ENCODE assay signal across 16 cellular contexts in the genomic region with DNA sequence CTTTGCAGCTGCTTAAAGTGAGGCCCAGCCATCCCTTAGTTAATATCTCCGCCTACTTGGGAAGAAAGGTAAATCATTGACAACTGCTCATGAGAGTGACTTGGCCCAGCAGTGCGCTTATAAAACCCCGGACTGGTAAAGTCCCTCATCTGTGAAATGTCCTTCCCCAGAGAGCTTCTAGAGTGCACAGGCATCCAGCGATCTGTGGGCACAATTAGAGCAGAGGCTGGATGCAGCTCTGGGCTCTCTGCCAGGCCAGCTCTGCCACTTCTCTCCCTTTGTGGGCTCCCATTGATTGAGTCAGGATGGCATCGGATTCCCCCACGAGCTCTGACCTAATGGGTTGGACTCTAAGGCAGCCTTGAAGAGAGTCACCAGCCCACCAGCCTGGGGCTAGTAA.
DNase-seq lines count a peak whose midpoint lies in the region; ATAC-seq, FAIRE-seq and TF ChIP-seq lines count a peak whose summit lies in the region.
"Had no signal": no experiment of that assay in that cellular context is flagged by ENCODE, and none has a peak within 500 bp of the region (broad histone marks: within the 10 kb centered on the region; RNA-seq: fewer than 3 reads in every experiment).

No MANE protein-coding gene starts in this region.

- peaks cover 6% of the 10 kb centered on the region for H3K9me3 Mint-ChIP-seq in CD4-positive, alpha-beta T cell

- H3K27me3 ChIP-seq in HepG2 (ENCODE audit: control insufficient read depth in 1 of 2, insufficient read depth in 2 of 2, low read length in 2 of 2) = peaks cover 0 to 31% of the 10 kb centered on the region in 2 experiments; a peak in 2 of 5 replicates
- H3K27me3 ChIP-seq in CD4-positive, alpha-beta T cell (ENCODE audit: control insufficient read depth, insufficient read depth, low read length) = peaks cover 16% of the 10 kb centered on the region
- no peaks in the 10 kb centered on the region for H3K27me3 ChIP-seq in testis

- DNase-seq in ACHN = peak; percentile 91
- DNase-seq in H4 (ENCODE audit: low spot score) = peak; percentile 48
- peak; percentile 69 for DNase-seq in RCC 7860 (ENCODE audit: low spot score)
- peak; percentile 6 for DNase-seq in HepG2 (ENCODE audit: low spot score)
- no peak for DNase-seq in CD4-positive, alpha-beta T cell
- no peak for DNase-seq in testis
- DNase-seq in OCI-M1 (lab: John Stamatoyannopoulos, UW) = no peak
- DNase-seq: activated T-cell treated with anti-CD3 and anti-CD28 coated beads, Interleukin-2, amount 50 U/mL, for 48 hours; gastrocnemius medialis; left ventricle myocardium inferior; NCI-H226; SJCRH30; stimulated activated CD4-positive, alpha-beta T cell treated with anti-CD3 and anti-CD28 coated beads, Interleukin-1b, Interleukin-23, amount 100 ng/mL, for 48 hours; stimulated activated naive CD4-positive, alpha-beta T cell treated with Interleukin-2 at 50 U/mL for 16 hours had no signal

- TF ChIP-seq POLR2A in HepG2 (IDR thresholded peaks at IDR 0.05; ENCODE audit: insufficient read depth in 1 of 2, low read depth in 2 of 2, low read length in 2 of 2) (no peak), testis (IDR thresholded peaks at IDR 0.05) (no peak)

- H3K4me2 ChIP-seq in HepG2 (ENCODE audit: low read depth, low read length) = no peak overlapping the region

- TF ChIP-seq RAD21 in HepG2 (CRISPR knock-in tag; IDR thresholded peaks at IDR 0.05) = no peak

- H3K4me3 Mint-ChIP-seq in CD4-positive, alpha-beta T cell = no peak overlapping the region

- H3K4me1 Mint-ChIP-seq in CD4-positive, alpha-beta T cell (ENCODE audit: low read depth) = no peaks in the 10 kb centered on the region

- CTCF ChIA-PET in HepG2 (lab: Yijun Ruan, JAX; ENCODE audit: low intra/inter-chr PET ratio, low total read pairs) = no interaction called here
- CTCF ChIA-PET in CD4-positive, alpha-beta T cell (lab: Charles Lee) = no interaction called here

- H3K36me3 ChIP-seq in HepG2 (replicated peaks in 1 of 2; ENCODE audit: control insufficient read depth in 1 of 2, insufficient read depth in 2 of 2, low read length in 2 of 2) = no peaks in the 10 kb centered on the region
- no peaks in the 10 kb centered on the region for H3K36me3 ChIP-seq in testis (ENCODE audit: low read depth, missing control alignments)
- H3K36me3 ChIP-seq: gastrocnemius medialis, left ventricle myocardium inferior, SJCRH30 had no signal

- 8% methylated on average over 4 of the region's 6 CpGs for WGBS in HepG2 (ENCODE audit: low lambda C conversion rate)
- 53 to 80% methylated on average over 1 to 6 of the region's 6 CpGs for WGBS in testis, 2 donors

- intact Hi-C loops in HepG2 (cut with micrococcal nuclease; ENCODE audit: unreplicated experiment) = no loop called here
- intact Hi-C loops in CD4-positive, alpha-beta T cell (cut with DNase I, micrococcal nuclease) = no loop called here
- intact Hi-C loops in testis (cut with DNase I; ENCODE audit: low total_unique reads) = no loop called here

- in situ Hi-C loops in ACHN (cut with HindIII; ENCODE audit: low pct_ligation_motif_present, low pct_unique_long_range_greater_than_20kb, low sequenced_read_pairs) = no loop called here
- in situ Hi-C loops in HepG2 (cut with HindIII; ENCODE audit: extremely low pct_ligation_motif_present, low pct_unique_long_range_greater_than_20kb) = no loop called here

- H3K27ac ChIP-seq in HepG2 (ENCODE audit: extremely low read length, insufficient read depth, low read length) (no peak overlapping the region), testis (no peak overlapping the region)
- no peak overlapping the region for H3K27ac ChIP-seq in CD4-positive, alpha-beta T cell (ENCODE audit: low read depth, low read length)
- H3K27ac ChIP-seq: gastrocnemius medialis, left ventricle myocardium inferior, SJCRH30 had no signal

- H4K20me1 ChIP-seq in HepG2 (ENCODE audit: insufficient read depth, low read length) = no peaks in the 10 kb centered on the region

- no peak overlapping the region for H3K9ac ChIP-seq in HepG2 (ENCODE audit: insufficient read depth, low read depth, low read length)

- H3K27me3 Mint-ChIP-seq in CD4-positive, alpha-beta T cell = peaks cover 59% of the 10 kb centered on the region

- TF ChIP-seq CTCF in HepG2 (CRISPR knock-in tag; IDR thresholded peaks at IDR 0.05) = no peak
- no peak for TF ChIP-seq CTCF in CD4-positive, alpha-beta T cell (IDR thresholded peaks at IDR 0.05)
- TF ChIP-seq CTCF in testis (IDR thresholded peaks at IDR 0.05) = no peak

- no peak overlapping the region for H3K4me3 ChIP-seq in HepG2 (replicated peaks in 1 of 3; ENCODE audit: insufficient read depth in 1 of 3, low read depth in 2 of 3, low read length in 3 of 3)
- no peak overlapping the region for H3K4me3 ChIP-seq in testis
- H3K4me3 ChIP-seq: gastrocnemius medialis, left ventricle myocardium inferior, SJCRH30 had no signal

- H3K36me3 Mint-ChIP-seq in CD4-positive, alpha-beta T cell (ENCODE audit: low read depth) = no peaks in the 10 kb centered on the region

- TF ChIP-seq EP300 in HepG2 (IDR thresholded peaks at IDR 0.05; ENCODE audit: low read depth in 2 of 2, low read length in 2 of 2) (no peak), HepG2 (CRISPR knock-in tag; IDR thresholded peaks at IDR 0.05; ENCODE audit: borderline replicate concordance) (no peak)

- H2AFZ ChIP-seq in HepG2 (ENCODE audit: low read length) = no peak overlapping the region

- H3K9me3 ChIP-seq in HepG2 (ENCODE audit: low read length) (no peaks in the 10 kb centered on the region), testis (no peaks in the 10 kb centered on the region)
- H3K9me3 ChIP-seq in CD4-positive, alpha-beta T cell (ENCODE audit: control insufficient read depth, low read length) = peaks cover 5% of the 10 kb centered on the region
- H3K9me3 ChIP-seq: gastrocnemius medialis, SJCRH30 had no signal

- H3K27ac Mint-ChIP-seq in CD4-positive, alpha-beta T cell = no peak overlapping the region

- POLR2A ChIA-PET in HepG2 (lab: Yijun Ruan, JAX) = no interaction called here
- POLR2A ChIA-PET in CD4-positive, alpha-beta T cell (lab: Charles Lee) = no interaction called here

- no TSS peak for BruUV-seq in HepG2 (replicated peaks; lab: Mats Ljungman, UMichigan)

- H3K4me1 ChIP-seq in HepG2 (ENCODE audit: insufficient read depth, low read length) = no peaks in the 10 kb centered on the region
- H3K4me1 ChIP-seq in testis = no peaks in the 10 kb centered on the region
- H3K4me1 ChIP-seq: gastrocnemius medialis, left ventricle myocardium inferior, SJCRH30 had no signal

- FAIRE-seq in RCC 7860 (lab: Jason Lieb, UNC) = peak; percentile 74
- no peak for FAIRE-seq in HepG2 (lab: Jason Lieb, UNC)

- no peaks in the 10 kb centered on the region for H3K79me2 ChIP-seq in HepG2 (ENCODE audit: insufficient read depth, low read length)

- ATAC-seq in HepG2 = peak; percentile 55
- ATAC-seq in GM18873 (IDR thresholded peaks at IDR 0.05; ENCODE audit: low FRiP score, unreplicated experiment) = no peak
- ATAC-seq in CD4-positive, alpha-beta T cell (ENCODE audit: poor library complexity) = no peak
- ATAC-seq: gastrocnemius medialis, HCT116 had no signal

TF ChIP-seq in HepG2, 621 proteins besides CTCF, POLR2A, EP300 and RAD21:
- no peak for TF ChIP-seq FOSL1 (CRISPR knock-in tag; IDR thresholded peaks at IDR 0.05; ENCODE audit: borderline replicate concordance)
- TF ChIP-seq, protein P1, sequence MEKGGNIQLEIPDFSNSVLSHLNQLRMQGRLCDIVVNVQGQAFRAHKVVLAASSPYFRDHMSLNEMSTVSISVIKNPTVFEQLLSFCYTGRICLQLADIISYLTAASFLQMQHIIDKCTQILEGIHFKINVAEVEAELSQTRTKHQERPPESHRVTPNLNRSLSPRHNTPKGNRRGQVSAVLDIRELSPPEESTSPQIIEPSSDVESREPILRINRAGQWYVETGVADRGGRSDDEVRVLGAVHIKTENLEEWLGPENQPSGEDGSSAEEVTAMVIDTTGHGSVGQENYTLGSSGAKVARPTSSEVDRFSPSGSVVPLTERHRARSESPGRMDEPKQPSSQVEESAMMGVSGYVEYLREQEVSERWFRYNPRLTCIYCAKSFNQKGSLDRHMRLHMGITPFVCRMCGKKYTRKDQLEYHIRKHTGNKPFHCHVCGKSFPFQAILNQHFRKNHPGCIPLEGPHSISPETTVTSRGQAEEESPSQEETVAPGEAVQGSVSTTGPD (CRISPR knock-in tag; IDR thresholded peaks at IDR 0.05) = no peak

Comparison
In these comparisons a context has a peak if more than half of its experiments do, and no peak if none do; other contexts are left out.
1. DNase-seq: peak in ACHN (single experiment), H4 (single experiment), RCC 7860 (single experiment) and HepG2 (single experiment); none in CD4-positive, alpha-beta T cell (0 of 10), testis (single experiment) and OCI-M1 (single experiment).